In genomic region chr1:29974345-29974744, GRCh38 we compare ENCODE assay signal across 13 cellular contexts.
DNase-seq lines count a peak whose midpoint lies in the region; ATAC-seq, FAIRE-seq and TF ChIP-seq lines count a peak whose summit lies in the region.
"Had no signal": no experiment of that assay in that cellular context is flagged by ENCODE, and none has a peak within 500 bp of the region (broad histone marks: within the 10 kb centered on the region; RNA-seq: fewer than 3 reads in every experiment).

No MANE protein-coding gene starts in this region.

- H3K79me2 ChIP-seq in neural progenitor cell (ENCODE audit: low read depth) = no peaks in the 10 kb centered on the region

- H3K27me3 Mint-ChIP-seq in neural progenitor cell (ENCODE audit: insufficient read depth, low read depth) = peaks cover 8% of the 10 kb centered on the region

- no peak overlapping the region for H3K9ac ChIP-seq in neural progenitor cell

- H3K27me3 ChIP-seq in ectodermal cell (ENCODE audit: control insufficient read depth, insufficient read depth, low read length, poor library complexity, severe bottlenecking) (no peaks in the 10 kb centered on the region), neural progenitor cell (no peaks in the 10 kb centered on the region), upper lobe of right lung (no peaks in the 10 kb centered on the region), small intestine (ENCODE audit: control insufficient read depth in 2 of 2, insufficient read depth in 2 of 2, low read length in 2 of 2) (peaks cover 0 to 2% of the 10 kb centered on the region in 2 donors)
- H3K27me3 ChIP-seq: ascending aorta had no signal

- H3K4me1 Mint-ChIP-seq in neural progenitor cell = peaks cover 31% of the 10 kb centered on the region

- ATAC-seq in upper lobe of right lung = no peak

- intact Hi-C loops in upper lobe of right lung (cut with DNase I) = no loop called here

- H3K4me2 ChIP-seq in neural progenitor cell = no peak overlapping the region

- H3K36me3 Mint-ChIP-seq in neural progenitor cell = no peaks in the 10 kb centered on the region

- no peaks in the 10 kb centered on the region for H4K20me1 ChIP-seq in neural progenitor cell (ENCODE audit: low read depth)

- H3K36me3 ChIP-seq in ectodermal cell (ENCODE audit: control insufficient read depth, insufficient read depth, low read length) (no peaks in the 10 kb centered on the region), neural progenitor cell (no peaks in the 10 kb centered on the region), upper lobe of right lung (no peaks in the 10 kb centered on the region), small intestine (ENCODE audit: control insufficient read depth in 2 of 2, insufficient read depth in 2 of 2, low read length in 2 of 2) (no peaks in the 10 kb centered on the region)
- H3K36me3 ChIP-seq: ascending aorta, left ventricle myocardium inferior had no signal

- peaks cover 7% of the 10 kb centered on the region for H3K9me3 Mint-ChIP-seq in neural progenitor cell
- H3K9me3 Mint-ChIP-seq: T-helper 2 cell treated with Interferon-gamma antibody and Interleukin-4, amounts not matched to agents 5 μg/mL and 100 μg/mL, for 36 hours had no signal

- WGBS in ectodermal cell, 2 experiments = 17 to 19% methylated on average over 1 of the region's 1 CpG
- 34 to 52% (median 37%) methylated on average over 1 of the region's 1 CpG for WGBS in small intestine, 3 donors

- peaks cover 17% of the 10 kb centered on the region for H3K4me1 ChIP-seq in ectodermal cell (ENCODE audit: control insufficient read depth, insufficient read depth, low read length)
- H3K4me1 ChIP-seq in neural progenitor cell = no peaks in the 10 kb centered on the region
- H3K4me1 ChIP-seq in upper lobe of right lung = no peaks in the 10 kb centered on the region
- no peaks in the 10 kb centered on the region for H3K4me1 ChIP-seq in small intestine (ENCODE audit: control insufficient read depth in 2 of 2, insufficient read depth in 1 of 2, low read depth in 1 of 2, low read length in 1 of 2)
- H3K4me1 ChIP-seq: ascending aorta, left ventricle myocardium inferior had no signal

- no peak for TF ChIP-seq POLR2A in erythroblast (IDR thresholded peaks at IDR 0.05; ENCODE audit: low read length)

- H3K9me3 ChIP-seq in ectodermal cell (ENCODE audit: control insufficient read depth, low read length) (no peaks in the 10 kb centered on the region), neural progenitor cell (ENCODE audit: low read depth) (no peaks in the 10 kb centered on the region), upper lobe of right lung (no peaks in the 10 kb centered on the region), small intestine (ENCODE audit: control insufficient read depth, low read depth) (no peaks in the 10 kb centered on the region)
- H3K9me3 ChIP-seq: ascending aorta had no signal

- no peak overlapping the region for H2AFZ ChIP-seq in neural progenitor cell (replicated peaks)

- H3K4me3 Mint-ChIP-seq in neural progenitor cell = no peak overlapping the region
- H3K4me3 Mint-ChIP-seq: T-helper 2 cell treated with Interferon-gamma antibody and Interleukin-4, amounts not matched to agents 5 μg/mL and 100 μg/mL, for 36 hours had no signal

- H3K4me3 ChIP-seq in ectodermal cell (ENCODE audit: insufficient read depth, low read depth, low read length) = no peak overlapping the region
- H3K4me3 ChIP-seq in neural progenitor cell = no peak overlapping the region
- H3K4me3 ChIP-seq in upper lobe of right lung = no peak overlapping the region
- H3K4me3 ChIP-seq in small intestine (ENCODE audit: low read depth in 1 of 2, low read length in 2 of 2) = no peak overlapping the region
- H3K4me3 ChIP-seq: ascending aorta, left ventricle myocardium inferior had no signal

- no peak for TF ChIP-seq CTCF in neural progenitor cell (IDR thresholded peaks at IDR 0.05)
- no peak for TF ChIP-seq CTCF in upper lobe of right lung (IDR thresholded peaks at IDR 0.05)

- peak overlapping the region; percentile 47 for H3K27ac Mint-ChIP-seq in neural progenitor cell
- H3K27ac Mint-ChIP-seq: T-helper 2 cell treated with Interferon-gamma antibody and Interleukin-4, amounts not matched to agents 5 μg/mL and 100 μg/mL, for 36 hours had no signal

- DNase-seq in GM04503 (ENCODE audit: low read depth) = peak; percentile 51
- DNase-seq in NCI-H2196 treated with DMSO at 0.1 percent for 48 hours (lab: John Stamatoyannopoulos, UW; ENCODE audit: unreplicated experiment) = peak; percentile 20
- DNase-seq in neural progenitor cell (ENCODE audit: low spot score) = peak; percentile 32
- no peak for DNase-seq in upper lobe of right lung
- DNase-seq in DMS53 (lab: John Stamatoyannopoulos, UW) = no peak
- no peak for DNase-seq in small intestine
- DNase-seq in erythroblast (lab: John Stamatoyannopoulos, UW) = no peak
- DNase-seq: left ventricle myocardium inferior; NCI-H1436; stimulated activated CD4-positive, alpha-beta T cell treated with anti-CD3 and anti-CD28 coated beads, Interleukin-2, amount 100 ng/mL, for 24 hours had no signal

- H3F3A ChIP-seq in neural progenitor cell (ENCODE audit: low read depth) = no peaks in the 10 kb centered on the region

- H3K27ac ChIP-seq in ectodermal cell (ENCODE audit: insufficient read depth, low read depth, low read length, poor library complexity, severe bottlenecking) (peak overlapping the region; percentile 87), neural progenitor cell (no peak overlapping the region), upper lobe of right lung (no peak overlapping the region), small intestine (ENCODE audit: low read depth in 1 of 2, low read length in 1 of 2) (no peak overlapping the region)
- H3K27ac ChIP-seq: ascending aorta, left ventricle myocardium inferior had no signal

- FAIRE-seq in small intestine (lab: Jason Lieb, UNC) = no peak

Comparison
In these comparisons a context has a peak if more than half of its experiments do, and no peak if none do; other contexts are left out.
1. DNase-seq: peak in GM04503 (single experiment), NCI-H2196 treated with DMSO at 0.1 percent for 48 hours (single experiment) and neural progenitor cell (single experiment); none in upper lobe of right lung (single experiment), DMS53 (single experiment), small intestine (single experiment) and erythroblast (0 of 2).